16 cellular contexts compared by ENCODE assay signal in genomic region chr3:193231201-193231600, GRCh38. TPM values are rescaled to one million over a fixed set of nuclear protein-coding genes. Genes with fewer than 3 reads are reported as not detected.
"Had no signal": no experiment of that assay in that cellular context is flagged by ENCODE, and none has a peak within 500 bp of the region (broad histone marks: within the 10 kb centered on the region; RNA-seq: fewer than 3 reads in every experiment).

No MANE protein-coding gene starts in this region.

- H3K9me3 ChIP-seq: ascending aorta, lower lobe of right lung, neutrophil, thyroid gland had no signal

- H3K36me3 ChIP-seq: ascending aorta, lower lobe of right lung, neutrophil, thyroid gland had no signal

- FAIRE-seq: urothelium cell line had no signal

- H3K4me3 ChIP-seq: ascending aorta, lower lobe of right lung, thyroid gland had no signal

- H3K27ac Mint-ChIP-seq: activated naive CD8-positive, alpha-beta T cell treated with anti-CD3 and anti-CD28 coated beads, Interleukin-2, amount 50 U/mL, for 24 hours; activated T-helper 1 cell treated with anti-CD3 and anti-CD28 coated beads, Interleukin-12 subunit alpha, Interleukin-12 subunit beta, Interleukin-2, Interleukin-4 antibody, amounts not matched to agents 30 ng/mL and 10 ng/mL and 1 ng/mL, durations not matched to agents 14 hours and 24 hours and 36 hours; naive thymus-derived CD4-positive, alpha-beta T cell had no signal

- H3K4me1 Mint-ChIP-seq: activated naive CD8-positive, alpha-beta T cell treated with anti-CD3 and anti-CD28 coated beads, Interleukin-2, amount 50 U/mL, for 24 hours; naive thymus-derived CD4-positive, alpha-beta T cell had no signal

- ATAC-seq: activated naive CD8-positive, alpha-beta T cell treated with anti-CD3 and anti-CD28 coated beads, Interleukin-2, amount 50 U/mL, for 24 hours; lower lobe of right lung; naive thymus-derived CD4-positive, alpha-beta T cell had no signal

- H3K4me3 Mint-ChIP-seq: activated naive CD8-positive, alpha-beta T cell treated with anti-CD3 and anti-CD28 coated beads, Interleukin-2, amount 50 U/mL, for 24 hours; activated T-helper 1 cell treated with anti-CD3 and anti-CD28 coated beads, Interleukin-12 subunit alpha, Interleukin-12 subunit beta, Interleukin-2, Interleukin-4 antibody, amounts not matched to agents 30 ng/mL and 10 ng/mL and 1 ng/mL, durations not matched to agents 14 hours and 24 hours and 36 hours; naive thymus-derived CD4-positive, alpha-beta T cell had no signal

- DNase-seq: activated CD4-positive, alpha-beta T cell treated with anti-CD3 and anti-CD28 coated beads for 4 hours; activated naive CD4-positive, alpha-beta T cell treated with Interleukin-2 at 50 U/mL for 16 hours; activated naive CD8-positive, alpha-beta T cell treated with anti-CD3 and anti-CD28 coated beads, Interleukin-2, amount 50 U/mL, for 24 hours; caudate nucleus; cortex of kidney; effector memory CD4-positive, alpha-beta T cell; hippocampal formation; lower lobe of right lung; naive thymus-derived CD4-positive, alpha-beta T cell; retina; thyroid gland had no signal

- H3K27ac ChIP-seq: ascending aorta, epithelial cell of prostate, lower lobe of right lung, neutrophil, thyroid gland had no signal

- H3K4me1 ChIP-seq: ascending aorta, lower lobe of right lung, thyroid gland had no signal

- H3K9me3 Mint-ChIP-seq: activated naive CD8-positive, alpha-beta T cell treated with anti-CD3 and anti-CD28 coated beads, Interleukin-2, amount 50 U/mL, for 24 hours; activated T-helper 1 cell treated with anti-CD3 and anti-CD28 coated beads, Interleukin-12 subunit alpha, Interleukin-12 subunit beta, Interleukin-2, Interleukin-4 antibody, amounts not matched to agents 30 ng/mL and 10 ng/mL and 1 ng/mL, durations not matched to agents 14 hours and 24 hours and 36 hours had no signal

- H3K27me3 ChIP-seq: ascending aorta, neutrophil, thyroid gland had no signal

RNA-seq across cellular contexts. Expression of gene PLAAT1, which starts 9.8 kb away (rescaled TPM):
- total RNA-seq: activated T-helper 1 cell treated with anti-CD3 and anti-CD28 coated beads, Interleukin-12 subunit alpha, Interleukin-12 subunit beta, Interleukin-2, Interleukin-4 antibody, amounts not matched to agents 30 ng/mL and 10 ng/mL and 1 ng/mL, durations not matched to agents 14 hours and 24 hours and 36 hours; ascending aorta; lower lobe of right lung; naive thymus-derived CD4-positive, alpha-beta T cell had no signal
- polyA plus RNA-seq: naive thymus-derived CD4-positive, alpha-beta T cell had no signal
